In the genomic region with DNA sequence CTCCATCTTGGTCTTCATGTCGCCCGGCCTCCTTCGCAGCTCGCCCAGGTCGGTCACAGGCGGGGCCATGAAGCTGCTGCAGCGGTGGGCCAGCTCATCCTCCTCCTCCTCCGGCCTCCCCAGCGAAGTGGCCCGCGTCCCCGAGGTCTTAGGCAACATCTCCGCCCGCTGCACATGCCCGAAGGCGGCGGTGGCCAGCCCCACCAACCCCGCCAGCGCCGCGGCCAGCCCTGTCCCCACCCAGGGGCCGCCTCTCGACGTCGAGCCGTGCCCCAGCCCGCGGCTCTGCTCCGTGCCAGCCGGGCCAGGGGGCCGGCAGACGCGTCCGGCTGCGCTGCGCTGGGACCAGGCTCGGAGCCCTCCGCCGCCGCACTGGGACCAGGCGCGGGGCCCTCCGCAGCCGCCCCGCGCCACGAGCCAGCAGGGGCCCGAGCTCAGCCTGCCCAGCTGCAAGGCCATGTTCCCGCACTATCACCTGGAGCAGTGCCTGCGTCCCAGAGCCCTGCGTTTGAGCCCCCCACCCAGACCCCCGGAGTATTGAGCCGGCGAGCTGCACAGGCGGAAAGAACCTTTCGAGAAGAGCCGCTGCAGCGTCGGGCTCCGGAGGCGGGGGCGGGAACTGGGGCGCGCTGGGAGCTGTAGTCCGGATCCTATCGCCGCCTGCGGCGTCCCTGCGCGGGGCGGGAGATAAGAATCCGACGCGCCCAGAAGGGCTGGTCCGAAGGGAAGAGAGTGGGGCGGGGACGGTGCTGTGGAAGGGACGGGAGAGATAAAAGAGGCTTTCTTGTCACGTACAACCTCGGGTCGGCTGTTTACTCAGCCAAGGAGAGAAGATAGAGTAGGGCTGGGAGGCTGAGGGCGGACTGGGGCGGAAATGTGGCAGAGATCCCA, we compare ENCODE assay signal across 7 cellular contexts. TPM values are rescaled to one million over a fixed set of nuclear protein-coding genes. Genes with fewer than 3 reads are reported as not detected.
DNase-seq lines count a peak whose midpoint lies in the region; ATAC-seq, FAIRE-seq and TF ChIP-seq lines count a peak whose summit lies in the region.

A gene (minus strand): TSS at position 566 of the 891 bp plus-strand sequence. CDS start 107 bp downstream, at position 459.

- ATAC-seq in HG02938 (IDR thresholded peaks at IDR 0.05; ENCODE audit: unreplicated experiment), result peak; percentile 90

- DNase-seq in GM18507 (ENCODE audit: extremely low spot score, insufficient read length, low read depth) (peak; percentile 75), NCI-H187 treated with DMSO at 0.1 percent for 48 hours (lab: John Stamatoyannopoulos, UW) (peak; percentile 68), T-helper 9 cell (peak; percentile 72), astrocyte of the hippocampus (ENCODE audit: low read depth, low spot score) (peak; percentile 92), hepatocyte (ENCODE audit: low spot score) (peak; percentile 95), retinal pigment epithelial cell (ENCODE audit: low read depth) (peak; percentile 48)

- 2% methylated on average over 31 of the region's 84 CpGs for WGBS in hepatocyte (ENCODE audit: low lambda C conversion rate, missing lambda C conversion rate)

- no peaks in the 10 kb centered on the region for H3K27me3 ChIP-seq in hepatocyte

- H3K9me3 ChIP-seq in hepatocyte (ENCODE audit: low read depth), result no peaks in the 10 kb centered on the region

- H3K36me3 ChIP-seq in hepatocyte (replicated peaks; ENCODE audit: insufficient read depth, low read depth), result no peaks in the 10 kb centered on the region

- H3K79me2 ChIP-seq in hepatocyte, result peaks cover 17% of the 10 kb centered on the region

- H3K4me3 ChIP-seq in hepatocyte (peak within 1 kb of the TSS; percentile 87), retinal pigment epithelial cell (ENCODE audit: low read length) (peak within 1 kb of the TSS; percentile 79)

- H4K20me1 ChIP-seq in hepatocyte (ENCODE audit: insufficient read depth, poor library complexity, severe bottlenecking), result no peaks in the 10 kb centered on the region

- H3K4me2 ChIP-seq in hepatocyte, result peak within 1 kb of the TSS; percentile 95

- TF ChIP-seq CTCF in hepatocyte (IDR thresholded peaks at IDR 0.05; ENCODE audit: poor library complexity), result no peak
- TF ChIP-seq CTCF in retinal pigment epithelial cell (conservative IDR thresholded peaks at IDR 0.05; ENCODE audit: low read depth, low read length), result no peak

- H3K4me1 ChIP-seq in hepatocyte (ENCODE audit: insufficient read depth), result peaks cover 6% of the 10 kb centered on the region

- no peaks in the 10 kb centered on the region for H3K9me2 ChIP-seq in hepatocyte (replicated peaks; ENCODE audit: insufficient read depth)

- peak within 1 kb of the TSS; percentile 39 for H2AFZ ChIP-seq in hepatocyte

- H3K27ac ChIP-seq in hepatocyte, result peak within 1 kb of the TSS; percentile 75

- peak; percentile 93 for FAIRE-seq in GM18507 (lab: Jason Lieb, UNC)

RNA-seq across cellular contexts. Expression of the gene that starts here (rescaled TPM):
- total RNA-seq in hepatocyte, result 18.6 and 30.1 TPM in 2 replicates
- 12.3 and 14.3 TPM in 2 replicates for polyA plus RNA-seq in hepatocyte

Comparison
In these comparisons a context has a peak if more than half of its experiments do, and no peak if none do; other contexts are left out.
1. Peak in every context shown above with its lines: DNase-seq, ATAC-seq, H3K4me3 ChIP-seq and H3K27ac ChIP-seq.